Comparison of ENCODE assay signal across 23 cellular contexts in the genomic region with DNA sequence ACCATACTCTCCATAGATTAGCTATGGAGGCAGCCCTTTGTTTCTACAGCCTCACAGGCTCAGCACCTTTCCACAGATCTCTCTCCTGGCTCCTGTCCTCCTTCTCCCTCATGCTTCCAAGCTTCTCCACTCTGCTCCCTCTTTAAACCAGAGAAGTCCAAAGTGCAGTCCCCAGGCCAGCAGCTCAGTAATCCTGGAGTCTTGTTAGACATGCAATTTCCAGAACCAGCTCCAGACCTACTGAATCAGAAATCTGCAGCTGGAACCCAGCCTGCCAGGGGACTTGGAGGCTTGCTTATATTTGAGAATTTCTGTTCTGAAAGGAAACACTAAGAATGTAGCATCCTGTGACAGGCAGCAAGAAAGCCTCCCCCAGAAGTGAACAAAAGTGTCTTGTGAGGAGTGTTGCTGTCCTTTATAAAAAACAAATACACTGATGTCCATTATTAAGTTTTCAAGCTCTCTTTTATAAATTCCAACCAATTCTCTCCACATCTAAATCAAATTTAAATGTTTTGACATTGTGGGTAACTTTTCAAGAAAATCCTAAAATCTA.
DNase-seq lines count a peak whose midpoint lies in the region; ATAC-seq and TF ChIP-seq lines count a peak whose summit lies in the region.
"Had no signal": no experiment of that assay in that cellular context is flagged by ENCODE, and none has a peak within 500 bp of the region (broad histone marks: within the 10 kb centered on the region; RNA-seq: fewer than 3 reads in every experiment).

No MANE protein-coding gene starts in this region.

- peak overlapping the region; percentile 78 for H2AFZ ChIP-seq in IMR-90 (replicated peaks; ENCODE audit: low read length, poor library complexity)

- POLR2A ChIA-PET in IMR-90 (lab: Charles Lee; ENCODE audit: unreplicated experiment) (no interaction called here), GM10248 (lab: Yijun Ruan, JAX) (no interaction called here)
- POLR2A ChIA-PET in CD8-positive, alpha-beta memory T cell (lab: Charles Lee), result no interaction called here
- POLR2A ChIA-PET in CD4-positive, alpha-beta T cell (lab: Charles Lee), result no interaction called here

- H3K9ac ChIP-seq in IMR-90 (ENCODE audit: low read depth, low read length) (no peak overlapping the region), endodermal cell (ENCODE audit: extremely low read depth, low read length, poor library complexity, severe bottlenecking) (no peak overlapping the region)

- H3K4ac ChIP-seq in IMR-90 (ENCODE audit: low read depth, low read length), result peak overlapping the region; percentile 94

- dilution Hi-C loops in IMR-90 (cut with HindIII; ENCODE audit: low sequenced_read_pairs, unreplicated experiment), result no loop called here

- H3K27me3 ChIP-seq in IMR-90 (ENCODE audit: control insufficient read depth, insufficient read depth, low read length) (no peaks in the 10 kb centered on the region), endodermal cell (ENCODE audit: control insufficient read depth, insufficient read depth, low read length, poor library complexity, severe bottlenecking) (no peaks in the 10 kb centered on the region)
- H3K27me3 ChIP-seq in CD8-positive, alpha-beta memory T cell (ENCODE audit: insufficient read depth, low read length, poor library complexity, severe bottlenecking), result no peaks in the 10 kb centered on the region
- H3K27me3 ChIP-seq in CD4-positive, alpha-beta T cell (ENCODE audit: control insufficient read depth, insufficient read depth, low read length), result no peaks in the 10 kb centered on the region

- H2BK20ac ChIP-seq in IMR-90 (ENCODE audit: low read depth, low read length), result peak overlapping the region; percentile 94

- peak overlapping the region; percentile 89; the same call in 1 of the 2 replicates for H4K5ac ChIP-seq in IMR-90 (ENCODE audit: low read depth, low read length)

- DNase-seq in AG10803 (ENCODE audit: low read depth), result peak; percentile 51
- peak; percentile 25 for DNase-seq in IMR-90
- no peak for DNase-seq in endodermal cell
- DNase-seq in neural crest cell (ENCODE audit: low read depth, low spot score), result no peak
- no peak for DNase-seq in GM10248 (ENCODE audit: extremely low spot score)
- DNase-seq in CD8-positive, alpha-beta memory T cell, result no peak
- no peak for DNase-seq in CD4-positive, alpha-beta T cell
- DNase-seq: activated CD4-positive, alpha-beta T cell treated with anti-CD3 and anti-CD28 coated beads for 4 hours; activated naive CD4-positive, alpha-beta T cell treated with Interleukin-2 at 50 U/mL for 16 hours; activated T-cell treated with anti-CD3 and anti-CD28 coated beads, Interleukin-2, amount 50 U/mL, for 48 hours; aorta; CD8-positive, alpha-beta T cell; erythroblast; GDM1; naive B cell; NCI-H1105 treated with DMSO at 0.1 percent for 48 hours; NCI-H2029 treated with DMSO at 0.1 percent for 48 hours; NCI-H446; stimulated activated naive B cell treated with anti-CD40 and anti-IgM and Interleukin-4, amounts not matched to agents 10 μg/mL and 1 μg/mL and 100 μg/mL, for 72 hours had no signal

- H3K36me3 Mint-ChIP-seq in endodermal cell (ENCODE audit: low read depth) (no peaks in the 10 kb centered on the region), neural crest cell (ENCODE audit: low read depth) (no peaks in the 10 kb centered on the region)
- no peaks in the 10 kb centered on the region for H3K36me3 Mint-ChIP-seq in CD8-positive, alpha-beta memory T cell
- no peaks in the 10 kb centered on the region for H3K36me3 Mint-ChIP-seq in CD4-positive, alpha-beta T cell (ENCODE audit: low read depth)
- H3K36me3 Mint-ChIP-seq: CD8-positive, alpha-beta T cell; naive B cell; stimulated activated naive B cell treated with anti-CD40 and anti-IgM and Interleukin-4, amounts not matched to agents 10 μg/mL and 1 μg/mL and 100 μg/mL, for 72 hours had no signal

- H3K4me2 ChIP-seq in IMR-90 (ENCODE audit: low read depth, low read length), result no peak overlapping the region; the same call in 1 of the 2 replicates

- intact Hi-C loops in IMR-90 (cut with micrococcal nuclease), result loop anchor here (10.0 kb wide), 1 partner anchor 210 kb away; no protein-coding TSS in a partner anchor
- intact Hi-C loops in CD4-positive, alpha-beta T cell (cut with DNase I, micrococcal nuclease), result no loop called here

- peak overlapping the region; percentile 91 for H3K14ac ChIP-seq in IMR-90 (replicated peaks; ENCODE audit: low read depth, low read length)

- H2BK15ac ChIP-seq in IMR-90 (ENCODE audit: low read depth, low read length), result peak overlapping the region; percentile 90; the same call in 2 of the 3 replicates

- H3K56ac ChIP-seq in IMR-90 (ENCODE audit: extremely low read depth, insufficient read depth, low read length), result no peak overlapping the region; the same call in 1 of the 2 replicates

- H3K23ac ChIP-seq in IMR-90 (ENCODE audit: low read depth, low read length), result peak overlapping the region; percentile 88

- peak overlapping the region; percentile 78; the same call in 1 of the 2 replicates for H3K18ac ChIP-seq in IMR-90 (ENCODE audit: low read depth, low read length)

- H3K27ac Mint-ChIP-seq in endodermal cell (no peak overlapping the region), neural crest cell (ENCODE audit: unreplicated experiment) (peak overlapping the region; percentile 44)
- no peak overlapping the region for H3K27ac Mint-ChIP-seq in CD8-positive, alpha-beta memory T cell
- no peak overlapping the region for H3K27ac Mint-ChIP-seq in CD4-positive, alpha-beta T cell
- H3K27ac Mint-ChIP-seq: CD8-positive, alpha-beta T cell; naive B cell; stimulated activated naive B cell treated with anti-CD40 and anti-IgM and Interleukin-4, amounts not matched to agents 10 μg/mL and 1 μg/mL and 100 μg/mL, for 72 hours had no signal

- peak overlapping the region in 1 of 2 experiments; percentile 89; a peak in 2 of 4 replicates for H4K8ac ChIP-seq in IMR-90 (ENCODE audit: low read depth in 2 of 2, low read length in 2 of 2)

- peak overlapping the region; percentile 76; the same call in 1 of the 2 replicates for H2AK5ac ChIP-seq in IMR-90 (ENCODE audit: low read depth, low read length)

- no peaks in the 10 kb centered on the region for H4K20me1 ChIP-seq in IMR-90 (ENCODE audit: insufficient read depth, low read length)

- H4K91ac ChIP-seq in IMR-90 (ENCODE audit: insufficient read depth, low read depth, low read length), result peak overlapping the region; percentile 90

- H3K9me3 ChIP-seq in IMR-90 (ENCODE audit: control insufficient read depth, insufficient read depth, low read length) (no peaks in the 10 kb centered on the region), endodermal cell (ENCODE audit: control insufficient read depth, low read length) (peaks cover 4% of the 10 kb centered on the region)
- no peaks in the 10 kb centered on the region for H3K9me3 ChIP-seq in CD8-positive, alpha-beta memory T cell (ENCODE audit: low read length)
- no peaks in the 10 kb centered on the region for H3K9me3 ChIP-seq in CD4-positive, alpha-beta T cell (ENCODE audit: control insufficient read depth, low read length)

- H3K9me3 Mint-ChIP-seq in endodermal cell, result peaks cover 1% of the 10 kb centered on the region
- H3K9me3 Mint-ChIP-seq in neural crest cell, result peaks cover 4% of the 10 kb centered on the region
- peaks cover 0 to 4% (median 2%) of the 10 kb centered on the region in 5 donors for H3K9me3 Mint-ChIP-seq in CD8-positive, alpha-beta memory T cell
- peaks cover 4% of the 10 kb centered on the region for H3K9me3 Mint-ChIP-seq in CD4-positive, alpha-beta T cell
- H3K9me3 Mint-ChIP-seq: CD8-positive, alpha-beta T cell had no signal

- no peak for TF ChIP-seq RAD21 in IMR-90 (IDR thresholded peaks at IDR 0.05; ENCODE audit: low read length)

- ATAC-seq in IMR-90 (ENCODE audit: low read depth), result 0 out of 2 replicates have a peak, but pooled peaks have one; percentile 2
- no peak for ATAC-seq in GM19467 (IDR thresholded peaks at IDR 0.05; ENCODE audit: unreplicated experiment)
- ATAC-seq in CD4-positive, alpha-beta T cell (ENCODE audit: poor library complexity), result no peak
- ATAC-seq: CD8-positive, alpha-beta T cell; PC-3; stimulated activated naive B cell treated with anti-CD40 and anti-IgM and Interleukin-4, amounts not matched to agents 10 μg/mL and 1 μg/mL and 100 μg/mL, for 72 hours had no signal

- peak overlapping the region; percentile 99 for H2BK5ac ChIP-seq in IMR-90 (ENCODE audit: low read depth, low read length, poor library complexity, severe bottlenecking)

- peak overlapping the region; percentile 99 for H2BK120ac ChIP-seq in IMR-90 (ENCODE audit: low read depth, low read length)

- no peak for TF ChIP-seq CTCF in AG10803 (conservative IDR thresholded peaks at IDR 0.05; ENCODE audit: low read length)
- no peak for TF ChIP-seq CTCF in IMR-90 (conservative IDR thresholded peaks at IDR 0.05; ENCODE audit: low read depth, low read length)
- no peak for TF ChIP-seq CTCF in endodermal cell (conservative IDR thresholded peaks at IDR 0.05)
- TF ChIP-seq CTCF in neural crest cell (conservative IDR thresholded peaks at IDR 0.05), result no peak
- TF ChIP-seq CTCF in GM10248 (IDR thresholded peaks at IDR 0.05; ENCODE audit: control extremely low read depth, extremely low read depth, low read depth, missing control alignments), result no peak
- TF ChIP-seq CTCF in CD4-positive, alpha-beta T cell (IDR thresholded peaks at IDR 0.05), result no peak

- H3K36me3 ChIP-seq in IMR-90 (ENCODE audit: control insufficient read depth, insufficient read depth, low read length) (no peaks in the 10 kb centered on the region), endodermal cell (ENCODE audit: control insufficient read depth, insufficient read depth, low read length) (no peaks in the 10 kb centered on the region)
- no peaks in the 10 kb centered on the region for H3K36me3 ChIP-seq in CD8-positive, alpha-beta memory T cell (ENCODE audit: insufficient read depth, low read length)

- H3K9me1 ChIP-seq in IMR-90 (ENCODE audit: insufficient read depth, low read length), result peaks cover 15% of the 10 kb centered on the region

- H2AK9ac ChIP-seq in IMR-90 (replicated peaks; ENCODE audit: low read depth, low read length, poor library complexity), result peak overlapping the region; percentile 31

- H3K4me1 ChIP-seq in IMR-90 (ENCODE audit: control insufficient read depth, insufficient read depth, low read length) (peaks cover 26% of the 10 kb centered on the region), endodermal cell (ENCODE audit: control insufficient read depth, insufficient read depth, low read length) (no peaks in the 10 kb centered on the region)
- H3K4me1 ChIP-seq in CD8-positive, alpha-beta memory T cell (ENCODE audit: insufficient read depth, low read length), result no peaks in the 10 kb centered on the region

- BruUV-seq in IMR-90 (replicated peaks; lab: Mats Ljungman, UMichigan), result no TSS peak

- 0 out of 4 replicates have a peak, but pooled peaks cover 0 to 4% of the 10 kb centered on the region in 2 experiments for H3K79me1 ChIP-seq in IMR-90 (ENCODE audit: low read depth in 1 of 2, low read length in 2 of 2)

- H3K4me3 ChIP-seq in AG10803 (ENCODE audit: low read length), result no peak overlapping the region
- H3K4me3 ChIP-seq in IMR-90 (ENCODE audit: insufficient read depth, low read depth, low read length), result no peak overlapping the region
- no peak overlapping the region for H3K4me3 ChIP-seq in endodermal cell (ENCODE audit: low read length)
- no peak overlapping the region for H3K4me3 ChIP-seq in CD8-positive, alpha-beta memory T cell (ENCODE audit: low read length)
- H3K4me3 ChIP-seq: lung, skin epidermis had no signal

- CTCF ChIA-PET in IMR-90 (lab: Yijun Ruan, JAX) (interaction anchor here (0.5 kb wide), 1 partner anchor 16 kb away, joined by 4 read pairs; no protein-coding TSS in a partner anchor), GM10248 (lab: Yijun Ruan, JAX) (interaction anchor here (0.8 to 1.3 kb wide), 2 partner anchors 13 to 18 kb away, joined by 3 read pairs; no protein-coding TSS in a partner anchor)
- CTCF ChIA-PET in CD8-positive, alpha-beta memory T cell (lab: Charles Lee), result no interaction called here
- CTCF ChIA-PET in CD4-positive, alpha-beta T cell (lab: Charles Lee), result no interaction called here

- H3K4me3 Mint-ChIP-seq in endodermal cell (no peak overlapping the region), neural crest cell (no peak overlapping the region)
- no peak overlapping the region for H3K4me3 Mint-ChIP-seq in CD8-positive, alpha-beta memory T cell
- H3K4me3 Mint-ChIP-seq in CD4-positive, alpha-beta T cell, result no peak overlapping the region
- H3K4me3 Mint-ChIP-seq: CD8-positive, alpha-beta T cell; naive B cell; stimulated activated naive B cell treated with anti-CD40 and anti-IgM and Interleukin-4, amounts not matched to agents 10 μg/mL and 1 μg/mL and 100 μg/mL, for 72 hours had no signal

- no peaks in the 10 kb centered on the region for H3K4me1 Mint-ChIP-seq in endodermal cell
- H3K4me1 Mint-ChIP-seq in neural crest cell, result peaks cover 26% of the 10 kb centered on the region
- H3K4me1 Mint-ChIP-seq in CD8-positive, alpha-beta memory T cell, result no peaks in the 10 kb centered on the region
- H3K4me1 Mint-ChIP-seq in CD4-positive, alpha-beta T cell (ENCODE audit: low read depth), result no peaks in the 10 kb centered on the region
- H3K4me1 Mint-ChIP-seq: naive B cell; stimulated activated naive B cell treated with anti-CD40 and anti-IgM and Interleukin-4, amounts not matched to agents 10 μg/mL and 1 μg/mL and 100 μg/mL, for 72 hours had no signal

- H3K27ac ChIP-seq in IMR-90 (ENCODE audit: insufficient read depth, low read length), result peak overlapping the region; percentile 16
- H3K27ac ChIP-seq in endodermal cell (ENCODE audit: low read depth, low read length), result peak overlapping the region; percentile 50
- no peak overlapping the region for H3K27ac ChIP-seq in CD8-positive, alpha-beta memory T cell (ENCODE audit: low read depth, low read length)
- H3K27ac ChIP-seq in CD4-positive, alpha-beta T cell (ENCODE audit: low read depth, low read length), result no peak overlapping the region

- H3K27me3 Mint-ChIP-seq in endodermal cell (ENCODE audit: insufficient read depth) (no peaks in the 10 kb centered on the region), neural crest cell (ENCODE audit: low read depth) (no peaks in the 10 kb centered on the region)
- H3K27me3 Mint-ChIP-seq in CD8-positive, alpha-beta memory T cell, result peaks cover 0 to 5% of the 10 kb centered on the region in 2 donors
- no peaks in the 10 kb centered on the region for H3K27me3 Mint-ChIP-seq in CD4-positive, alpha-beta T cell
- H3K27me3 Mint-ChIP-seq: naive B cell; stimulated activated naive B cell treated with anti-CD40 and anti-IgM and Interleukin-4, amounts not matched to agents 10 μg/mL and 1 μg/mL and 100 μg/mL, for 72 hours had no signal

- in situ Hi-C loops in IMR-90 (cut with MboI; ENCODE audit: low sequenced_read_pairs), result no loop called here

- TF ChIP-seq POLR2A in IMR-90 (IDR thresholded peaks at IDR 0.05; ENCODE audit: low read depth, low read length), result no peak

Comparison
In these comparisons a context has a peak if more than half of its experiments do, and no peak if none do; other contexts are left out.
1. DNase-seq: peak in AG10803 (single experiment) and IMR-90 (single experiment); none in endodermal cell (single experiment), neural crest cell (single experiment), GM10248 (single experiment), CD8-positive, alpha-beta memory T cell (0 of 5) and CD4-positive, alpha-beta T cell (0 of 10).
2. H3K27ac ChIP-seq: peak in IMR-90 (single experiment) and endodermal cell (single experiment); none in CD8-positive, alpha-beta memory T cell (single experiment) and CD4-positive, alpha-beta T cell (single experiment).
3. CTCF ChIA-PET loops: an anchor here in IMR-90 (0.5 kb wide) and GM10248 (0.8 to 1.3 kb wide); none called in CD8-positive, alpha-beta memory T cell and CD4-positive, alpha-beta T cell.